In genomic region chr1:220218397-220219135, GRCh38 we compare ENCODE assay signal across 8 cellular contexts. TPM values are rescaled to one million over a fixed set of nuclear protein-coding genes. Genes with fewer than 3 reads are reported as not detected.
A peak's percentile ranks its signal among the peaks of the same experiment; 100 is the strongest.
DNase-seq lines count a peak whose midpoint lies in the region; ATAC-seq and TF ChIP-seq lines count a peak whose summit lies in the region.
"Not testable (repeated sequence)": the region's sequence is repeated elsewhere in the genome, so short reads cannot be mapped to it uniquely, and the experiment has no call there.

No MANE protein-coding gene starts in this region.

- not testable (repeated sequence) for H3K4me1 Mint-ChIP-seq in osteocyte (ENCODE audit: unreplicated experiment)

- H3K27ac Mint-ChIP-seq in osteocyte (ENCODE audit: unreplicated experiment), result not testable (repeated sequence)

- H3K36me3 Mint-ChIP-seq in osteocyte (ENCODE audit: unreplicated experiment), result not testable (repeated sequence)

- H3K9me3 Mint-ChIP-seq in osteocyte (ENCODE audit: unreplicated experiment), result not testable (repeated sequence)

- peak overlapping the region; percentile 60 for H3K9ac ChIP-seq in adipocyte (ENCODE audit: low read length)

- H3K4me3 ChIP-seq in adipocyte (ENCODE audit: low read length); aorta (ENCODE audit: low read length in 2 of 2): not testable (repeated sequence)

- whole genome bisulfite sequencing in aorta, 2 donors, result 48 to 49% methylated on average over 6 of the region's 6 CpGs

- H3K27me3 ChIP-seq in adipocyte (replicated peaks; ENCODE audit: control insufficient read depth, insufficient read depth, low read length); aorta (ENCODE audit: control insufficient read depth in 1 of 2, insufficient read depth in 2 of 2, low read length in 1 of 2): not testable (repeated sequence)

- H3K36me3 ChIP-seq in adipocyte (ENCODE audit: control insufficient read depth, insufficient read depth, low read length, severe bottlenecking); aorta (ENCODE audit: control insufficient read depth in 1 of 2, insufficient read depth in 2 of 2, low read length in 1 of 2): not testable (repeated sequence)

- CTCF ChIA-PET in GM10248 (lab: Yijun Ruan, JAX), result interaction anchor here (0.6 to 6.2 kb wide), 25 partner anchors 10 to 571 kb away, joined by 3 to 75 read pairs (median 4); partner anchors contain the start of gene RAB3GAP2

- TF ChIP-seq CTCF in GM10248 (IDR thresholded peaks at IDR 0.05; ENCODE audit: control extremely low read depth, extremely low read depth, low read depth, missing control alignments) (peak; percentile 59), osteocyte (IDR thresholded peaks at IDR 0.05) (peak; percentile 69)

- H3K27ac ChIP-seq in aorta (ENCODE audit: low read depth in 1 of 2, low read length in 2 of 2), result not testable (repeated sequence)

- POLR2A ChIA-PET in GM10248 (lab: Yijun Ruan, JAX), result interaction anchor here (0.5 kb wide), 1 partner anchor 170 kb away, joined by 3 read pairs; no protein-coding TSS in a partner anchor

- H3K9me3 ChIP-seq in adipocyte (ENCODE audit: control insufficient read depth, low read length); aorta (ENCODE audit: control insufficient read depth, low read length): not testable (repeated sequence)

- not testable (repeated sequence) for H3K27me3 Mint-ChIP-seq in osteocyte (ENCODE audit: unreplicated experiment)

- ATAC-seq in HG02623 (IDR thresholded peaks at IDR 0.05; ENCODE audit: unreplicated experiment) (peak; percentile 31), aorta (ENCODE audit: low FRiP score) (peak; percentile 74)

- peaks cover 46% of the 10 kb centered on the region for H3K4me1 ChIP-seq in adipocyte (ENCODE audit: control insufficient read depth, insufficient read depth, low read length)
- not testable (repeated sequence) for H3K4me1 ChIP-seq in aorta (ENCODE audit: control insufficient read depth in 1 of 2, insufficient read depth in 2 of 2, low read length in 2 of 2)

- intact Hi-C loops in head of caudate nucleus (cut with DNase I); aorta (cut with DNase I): not testable (repeated sequence)

- DNase-seq in GM10248 (ENCODE audit: extremely low spot score) (peak; percentile 20), NAMALWA (ENCODE audit: low spot score) (peak; percentile 54), SIG-M5 treated with dmso at 0.1 percent for 504 hours (lab: John Stamatoyannopoulos, UW; ENCODE audit: unreplicated experiment) (peak; percentile 58), adipocyte (ENCODE audit: low read depth) (peak; percentile 66), head of caudate nucleus (peak; percentile 9 to 85 (median 70)), aorta (peak in 1 of 2 donors; percentile 49)
- not testable (repeated sequence) for DNase-seq in osteocyte (ENCODE audit: extremely low spot score, unreplicated experiment)

- not testable (repeated sequence) for H3K4me3 Mint-ChIP-seq in osteocyte (ENCODE audit: unreplicated experiment)

RNA-seq across cellular contexts. Expression of gene RAB3GAP2, which starts 53.7 kb away (rescaled TPM):
- total RNA-seq in osteocyte, result 39.9 and 49.1 TPM in 2 replicates
- 10 to 100 TPM; 43.5 to 44.2 TPM for total RNA-seq in aorta
- 1 to 10 TPM; 6.4 to 9.1 TPM for polyA plus RNA-seq in aorta
